In the genomic region with DNA sequence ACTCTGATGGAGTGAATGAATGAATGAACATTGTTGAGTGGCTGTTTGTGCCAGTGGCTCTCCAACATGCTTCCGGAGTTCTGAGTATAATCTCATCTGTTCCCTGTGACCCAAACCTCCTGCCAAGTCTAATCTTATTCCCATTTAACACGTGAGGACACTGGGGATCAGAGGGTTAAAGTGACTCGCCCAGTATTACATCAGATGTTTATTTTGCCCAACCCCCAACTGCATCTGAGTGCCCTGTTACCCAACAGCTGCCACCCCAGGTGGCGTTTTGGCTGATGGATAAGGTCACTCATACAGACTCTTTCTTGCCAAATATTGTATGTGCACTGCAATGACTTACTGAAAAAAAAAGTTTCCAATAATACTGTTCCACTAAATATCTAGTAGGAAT, we compare ENCODE assay signal across 12 cellular contexts.
DNase-seq lines count a peak whose midpoint lies in the region; ATAC-seq, FAIRE-seq and TF ChIP-seq lines count a peak whose summit lies in the region.
"Had no signal": no experiment of that assay in that cellular context is flagged by ENCODE, and none has a peak within 500 bp of the region (broad histone marks: within the 10 kb centered on the region; RNA-seq: fewer than 3 reads in every experiment).

No MANE protein-coding gene starts in this region.

- TF ChIP-seq CTCF in KMS-11 (conservative IDR thresholded peaks at IDR 0.05; ENCODE audit: low read depth, low read length): no peak
- TF ChIP-seq CTCF in K562 (IDR thresholded peaks at IDR 0.05 in 2 of 3, conservative IDR thresholded peaks at IDR 0.05 in 1 of 3; ENCODE audit: insufficient read depth in 2 of 3, low read depth in 1 of 3, low read length in 3 of 3): no peak
- no peak for TF ChIP-seq CTCF in type B pancreatic cell (conservative IDR thresholded peaks at IDR 0.05)

- H3K27me3 ChIP-seq in KMS-11 (ENCODE audit: insufficient read depth, low read depth) (no peaks in the 10 kb centered on the region), K562 (ENCODE audit: control insufficient read depth in 2 of 2, insufficient read depth in 2 of 2, low read length in 2 of 2) (no peaks in the 10 kb centered on the region; a peak in 1 of 5 replicates)

- BruUV-seq in K562 (replicated peaks; lab: Mats Ljungman, UMichigan): no TSS peak

- DNase-seq in NCI-H2196 treated with DMSO at 0.1 percent for 48 hours (lab: John Stamatoyannopoulos, UW; ENCODE audit: unreplicated experiment) (peak; percentile 64), K562 (ENCODE audit: extremely low read depth in 1 of 4, low spot score in 3 of 4) (no peak), type B pancreatic cell (ENCODE audit: extremely low spot score, unreplicated experiment) (no peak), T-cell (no peak), epidermal melanocyte (ENCODE audit: insufficient read length, low spot score) (no peak)
- DNase-seq: activated naive CD4-positive, alpha-beta T cell treated with anti-CD3 and anti-CD28 coated beads, Interleukin-2, amount 10 ng/mL, durations not matched to agents 7 days and 5 days; CD8-positive, alpha-beta T cell; T-helper 9 cell had no signal

- 2% methylated on average over 4 of the region's 4 CpGs for WGBS in K562 (ENCODE audit: insufficient coverage, low coverage, missing lambda C conversion rate)

- POLR2A ChIA-PET in K562 (lab: Yijun Ruan, JAX): no interaction called here
- POLR2A ChIA-PET in T-cell (lab: Charles Lee): no interaction called here

- H3K4me1 ChIP-seq in KMS-11 (ENCODE audit: low read depth, poor library complexity, severe bottlenecking) (peaks cover 58% of the 10 kb centered on the region), K562 (replicated peaks in 1 of 2; ENCODE audit: control insufficient read depth in 2 of 2, insufficient read depth in 2 of 2, low read length in 2 of 2) (peaks cover 0 to 8% of the 10 kb centered on the region in 2 experiments; a peak in 2 of 5 replicates)

- H3K79me2 ChIP-seq in KMS-11 (ENCODE audit: insufficient read depth, low read depth) (no peaks in the 10 kb centered on the region), K562 (ENCODE audit: control insufficient read depth, insufficient read depth, low read length) (no peaks in the 10 kb centered on the region)

- H3K4me3 ChIP-seq in KMS-11 (IDR thresholded peaks at IDR 0.05; ENCODE audit: insufficient read depth, low read depth, low read length) (no peak overlapping the region), K562 (no peak overlapping the region)

- no peak for TF ChIP-seq POLR2A in K562 (conservative IDR thresholded peaks at IDR 0.05)

- no peak overlapping the region for H3K4me3 Mint-ChIP-seq in type B pancreatic cell
- no peak overlapping the region for H3K4me3 Mint-ChIP-seq in T-cell
- H3K4me3 Mint-ChIP-seq: activated naive CD4-positive, alpha-beta T cell treated with anti-CD3 and anti-CD28 coated beads, Interleukin-2, amount 10 ng/mL, durations not matched to agents 7 days and 5 days; CD8-positive, alpha-beta T cell; central memory CD8-positive, alpha-beta T cell; neural crest cell had no signal

- H3K4me1 Mint-ChIP-seq in type B pancreatic cell (ENCODE audit: unreplicated experiment) (peaks cover 8% of the 10 kb centered on the region), T-cell (peaks cover 0 to 16% (median 9%) of the 10 kb centered on the region in 3 donors)
- H3K4me1 Mint-ChIP-seq: central memory CD8-positive, alpha-beta T cell had no signal

- CTCF ChIA-PET in K562 (lab: Yijun Ruan, JAX; ENCODE audit: low intra/inter-chr PET ratio) (no interaction called here), T-cell (lab: Charles Lee) (no interaction called here)

- H3K9ac ChIP-seq in KMS-11: peak overlapping the region; percentile 14; the same call in 1 of the 2 replicates
- H3K9ac ChIP-seq in K562 (ENCODE audit: insufficient read depth in 1 of 2, low read depth in 2 of 2, low read length in 2 of 2): no peak overlapping the region

- H3K36me3 Mint-ChIP-seq in type B pancreatic cell: no peaks in the 10 kb centered on the region
- H3K36me3 Mint-ChIP-seq in T-cell: no peaks in the 10 kb centered on the region
- H3K36me3 Mint-ChIP-seq: activated naive CD4-positive, alpha-beta T cell treated with anti-CD3 and anti-CD28 coated beads, Interleukin-2, amount 10 ng/mL, durations not matched to agents 7 days and 5 days; CD8-positive, alpha-beta T cell had no signal

- no peaks in the 10 kb centered on the region for H3K9me1 ChIP-seq in K562 (ENCODE audit: control insufficient read depth, insufficient read depth, low read length)

- peak overlapping the region; percentile 48; the same call in 1 of the 2 replicates for H2AFZ ChIP-seq in KMS-11 (ENCODE audit: low read depth)
- H2AFZ ChIP-seq in K562 (ENCODE audit: low read depth, low read length): no peak overlapping the region

- H4K20me1 ChIP-seq in KMS-11 (ENCODE audit: insufficient read depth): no peaks in the 10 kb centered on the region
- H4K20me1 ChIP-seq in K562 (replicated peaks; ENCODE audit: control insufficient read depth, insufficient read depth, low read length): no peaks in the 10 kb centered on the region

- TF ChIP-seq EP300 in K562 (IDR thresholded peaks at IDR 0.05; ENCODE audit: low read length): no peak

- H3K36me3 ChIP-seq in KMS-11 (ENCODE audit: insufficient read depth): no peaks in the 10 kb centered on the region
- H3K36me3 ChIP-seq in K562 (ENCODE audit: control insufficient read depth, insufficient read depth, low read length): no peaks in the 10 kb centered on the region

- in situ Hi-C loops in K562 (cut with MboI): loop anchor here (25.0 kb wide), 2 partner anchors 254 to 496 kb away; no protein-coding TSS in a partner anchor

- ATAC-seq in K562 (no peak), T-cell (replicated peaks in 1 of 4) (no peak), HG03342 (IDR thresholded peaks at IDR 0.05; ENCODE audit: unreplicated experiment) (no peak)
- ATAC-seq: CD8-positive, alpha-beta T cell had no signal

- H3K9me3 Mint-ChIP-seq in type B pancreatic cell: no peaks in the 10 kb centered on the region
- no peaks in the 10 kb centered on the region for H3K9me3 Mint-ChIP-seq in T-cell
- H3K9me3 Mint-ChIP-seq: activated naive CD4-positive, alpha-beta T cell treated with anti-CD3 and anti-CD28 coated beads, Interleukin-2, amount 10 ng/mL, durations not matched to agents 7 days and 5 days; CD8-positive, alpha-beta T cell; central memory CD8-positive, alpha-beta T cell; neural crest cell had no signal

- H3K27me3 Mint-ChIP-seq in type B pancreatic cell (peaks cover 65% of the 10 kb centered on the region), T-cell (peaks cover under 1 to 12% of the 10 kb centered on the region in 2 donors)

- peak overlapping the region; percentile 89 for H3K4me2 ChIP-seq in KMS-11
- H3K4me2 ChIP-seq in K562 (ENCODE audit: insufficient read depth, low read length): no peak overlapping the region

- H3K27ac ChIP-seq in KMS-11 (peak overlapping the region; percentile 96), K562 (ENCODE audit: extremely low read depth, low read depth, low read length) (no peak overlapping the region)

- intact Hi-C loops in K562 (cut with micrococcal nuclease): no loop called here

- no peak for TF ChIP-seq RAD21 in K562 (CRISPR knock-in tag; conservative IDR thresholded peaks at IDR 0.05 in 1 of 2, IDR thresholded peaks at IDR 0.05 in 1 of 2)

- no peak for FAIRE-seq in K562 (lab: Jason Lieb, UNC)

- H3K27ac Mint-ChIP-seq in type B pancreatic cell (peak overlapping the region; percentile 62), T-cell (no peak overlapping the region)
- H3K27ac Mint-ChIP-seq: activated naive CD4-positive, alpha-beta T cell treated with anti-CD3 and anti-CD28 coated beads, Interleukin-2, amount 10 ng/mL, durations not matched to agents 7 days and 5 days; CD8-positive, alpha-beta T cell had no signal

- H3K9me3 ChIP-seq in K562 (replicated peaks; ENCODE audit: control insufficient read depth, insufficient read depth, low read depth, low read length): no peaks in the 10 kb centered on the region

TF ChIP-seq in K562, 482 proteins besides CTCF, POLR2A, EP300 and RAD21:
- 0 out of 2 replicates have a peak, but pooled peaks have one; percentile 18 for TF ChIP-seq ZNF24 (IDR thresholded peaks at IDR 0.05)
- TF ChIP-seq TAF1 (IDR thresholded peaks at IDR 0.05; ENCODE audit: control insufficient read depth, extremely low read depth, insufficient read depth, low read length, severe bottlenecking): no peak
